ENCODE assay signal across 21 cellular contexts in genomic region chr14:92595267-92595666, GRCh38.
"Had no signal": no experiment of that assay in that cellular context is flagged by ENCODE, and none has a peak within 500 bp of the region (broad histone marks: within the 10 kb centered on the region; RNA-seq: fewer than 3 reads in every experiment).

No MANE protein-coding gene starts in this region.

- H3K4me3 Mint-ChIP-seq: activated naive CD8-positive, alpha-beta T cell treated with anti-CD3 and anti-CD28 coated beads, Interleukin-2, amount 50 U/mL, for 24 hours; activated T-cell treated with anti-CD3 and anti-CD28 coated beads, Interleukin-2, amount 50 U/mL, for 72 hours; naive thymus-derived CD4-positive, alpha-beta T cell; neural progenitor cell; T-helper 1 cell treated with Interleukin-12 subunit alpha and Interleukin-12 subunit beta and Interleukin-4 antibody, amounts not matched to agents 30 μg/mL and 1 μg/mL, for 36 hours had no signal

- H3K27me3 Mint-ChIP-seq: activated naive CD8-positive, alpha-beta T cell treated with anti-CD3 and anti-CD28 coated beads, Interleukin-2, amount 50 U/mL, for 24 hours had no signal

- H3K27ac Mint-ChIP-seq: activated naive CD8-positive, alpha-beta T cell treated with anti-CD3 and anti-CD28 coated beads, Interleukin-2, amount 50 U/mL, for 24 hours; activated T-cell treated with anti-CD3 and anti-CD28 coated beads, Interleukin-2, amount 50 U/mL, for 72 hours; neural progenitor cell; T-helper 1 cell treated with Interleukin-12 subunit alpha and Interleukin-12 subunit beta and Interleukin-4 antibody, amounts not matched to agents 30 μg/mL and 1 μg/mL, for 36 hours had no signal

- H3K36me3 Mint-ChIP-seq: neural progenitor cell had no signal

- DNase-seq: activated CD4-positive, alpha-beta T cell treated with anti-CD3 and anti-CD28 coated beads for 48 hours; activated CD4-positive, alpha-beta T cell treated with anti-CD3 and anti-CD28 coated beads, Interleukin-2, amount 50 U/mL, for 48 hours; activated effector memory CD4-positive, alpha-beta T cell treated with Interleukin-2 at 50 U/mL for 16 hours; activated naive CD4-positive, alpha-beta T cell treated with Interleukin-2 at 50 U/mL for 16 hours; activated naive CD8-positive, alpha-beta T cell treated with anti-CD3 and anti-CD28 coated beads, Interleukin-2, amount 50 U/mL, for 24 hours; activated T-cell treated with anti-CD3 and anti-CD28 coated beads, Interleukin-2, amount 50 U/mL, for 72 hours; amygdala; caudate nucleus; left colon; midbrain; naive thymus-derived CD4-positive, alpha-beta T cell; right cardiac atrium; stimulated activated CD4-positive, alpha-beta T cell treated with anti-CD3 and anti-CD28 coated beads, Interleukin-15, amount 100 ng/mL, for 24 hours; stimulated activated CD4-positive, alpha-beta T cell treated with anti-CD3 and anti-CD28 coated beads, Interleukin-2, amount 100 ng/mL, for 24 hours; stimulated activated naive CD8-positive, alpha-beta T cell treated with anti-CD3 and anti-CD28 coated beads, Interleukin-15, Interleukin-2, amounts not matched to agents 100 U/mL and 50 U/mL, for 24 hours; T-helper 9 cell; trophoblast cell had no signal

- ATAC-seq: activated CD4-positive, CD25-positive, alpha-beta regulatory T cell treated with anti-CD3 and anti-CD28 coated beads, Interleukin-2, amount 50 U/mL, for 24 hours; activated naive CD8-positive, alpha-beta T cell treated with anti-CD3 and anti-CD28 coated beads, Interleukin-2, amount 50 U/mL, for 24 hours; activated T-cell treated with anti-CD3 and anti-CD28 coated beads, Interleukin-2, amount 50 U/mL, for 72 hours; gastroesophageal sphincter; naive thymus-derived CD4-positive, alpha-beta T cell; right cardiac atrium; stimulated activated naive CD8-positive, alpha-beta T cell treated with anti-CD3 and anti-CD28 coated beads, Interleukin-15, Interleukin-2, amounts not matched to agents 100 U/mL and 50 U/mL, for 24 hours had no signal
